8 cellular contexts compared by ENCODE assay signal in genomic region chr12:6538420-6539275, GRCh38. TPM values are rescaled to one million over a fixed set of nuclear protein-coding genes. Genes with fewer than 3 reads are reported as not detected.
DNase-seq lines count a peak whose midpoint lies in the region; ATAC-seq and TF ChIP-seq lines count a peak whose summit lies in the region.

No MANE protein-coding gene starts in this region.

- peaks cover 49% of the 10 kb centered on the region for H3K4me1 Mint-ChIP-seq in activated naive CD8-positive, alpha-beta T cell treated with anti-CD3 and anti-CD28 coated beads, Interleukin-2, amount 10 ng/mL, durations not matched to agents 7 days and 5 days
- H3K4me1 Mint-ChIP-seq in naive thymus-derived CD4-positive, alpha-beta T cell: peaks cover 36 to 64% (median 57%) of the 10 kb centered on the region in 7 donors

- peaks cover 26% of the 10 kb centered on the region for H4K20me1 ChIP-seq in Karpas-422 (ENCODE audit: insufficient read depth, low read depth, low read length)

- peaks cover 33% of the 10 kb centered on the region for H3K36me3 Mint-ChIP-seq in activated naive CD8-positive, alpha-beta T cell treated with anti-CD3 and anti-CD28 coated beads, Interleukin-2, amount 10 ng/mL, durations not matched to agents 7 days and 5 days
- peaks cover 6 to 34% (median 10%) of the 10 kb centered on the region in 5 donors for H3K36me3 Mint-ChIP-seq in naive thymus-derived CD4-positive, alpha-beta T cell

- peak; percentile 71 for DNase-seq in ELF-1 (ENCODE audit: low read depth, low spot score)
- peak; percentile 95 for DNase-seq in Karpas-422
- DNase-seq in activated naive CD8-positive, alpha-beta T cell treated with anti-CD3 and anti-CD28 coated beads, Interleukin-2, amount 10 ng/mL, durations not matched to agents 7 days and 5 days: no peak
- DNase-seq in naive thymus-derived CD4-positive, alpha-beta T cell: no peak
- DNase-seq in NCI-H2196 (lab: John Stamatoyannopoulos, UW; ENCODE audit: unreplicated experiment): no peak
- DNase-seq in prostate gland (ENCODE audit: low spot score): no peak

- H2AFZ ChIP-seq in Karpas-422 (ENCODE audit: low read length): no peak overlapping the region

- peaks cover 27% of the 10 kb centered on the region for H3K36me3 ChIP-seq in Karpas-422 (ENCODE audit: insufficient read depth, low read length)
- peaks cover 12 to 47% (median 15%) of the 10 kb centered on the region in 3 experiments for H3K36me3 ChIP-seq in naive thymus-derived CD4-positive, alpha-beta T cell (ENCODE audit: control insufficient read depth in 2 of 3, insufficient read depth in 3 of 3, low read length in 3 of 3)
- peaks cover 0 to 5% of the 10 kb centered on the region in 2 donors for H3K36me3 ChIP-seq in prostate gland

- ATAC-seq in activated naive CD8-positive, alpha-beta T cell treated with anti-CD3 and anti-CD28 coated beads, Interleukin-2, amount 10 ng/mL, durations not matched to agents 7 days and 5 days (ENCODE audit: low read depth): no peak
- ATAC-seq in naive thymus-derived CD4-positive, alpha-beta T cell: no peak
- ATAC-seq in HG03039 (IDR thresholded peaks at IDR 0.05; ENCODE audit: unreplicated experiment) (no peak), GM18502 (IDR thresholded peaks at IDR 0.05; ENCODE audit: poor library complexity, unreplicated experiment) (no peak)

- TF ChIP-seq CTCF in prostate gland (IDR thresholded peaks at IDR 0.05): no peak

- 62% methylated on average over 23 of the region's 23 CpGs for WGBS in prostate gland

- peaks cover 59% of the 10 kb centered on the region for H3K4me1 ChIP-seq in Karpas-422 (ENCODE audit: low read length)
- peaks cover 27 to 36% of the 10 kb centered on the region in 2 donors for H3K4me1 ChIP-seq in naive thymus-derived CD4-positive, alpha-beta T cell (ENCODE audit: control insufficient read depth in 2 of 2, insufficient read depth in 2 of 2, low read length in 2 of 2)
- H3K4me1 ChIP-seq in prostate gland (replicated peaks): peaks cover 6% of the 10 kb centered on the region

- H3K4me2 ChIP-seq in Karpas-422 (ENCODE audit: low read depth, low read length, poor library complexity, severe bottlenecking): peak overlapping the region; percentile 16

- CTCF ChIA-PET in naive thymus-derived CD4-positive, alpha-beta T cell (lab: Charles Lee): interaction anchor here (0.7 to 7.1 kb wide), 28 partner anchors 8 to 216 kb away, joined by 3 to 106 read pairs (median 4); partner anchors contain the start of gene VAMP1

- H3K4me3 Mint-ChIP-seq in activated naive CD8-positive, alpha-beta T cell treated with anti-CD3 and anti-CD28 coated beads, Interleukin-2, amount 10 ng/mL, durations not matched to agents 7 days and 5 days: peak overlapping the region; percentile 39
- H3K4me3 Mint-ChIP-seq in naive thymus-derived CD4-positive, alpha-beta T cell: peak overlapping the region in 2 of 10 donors; percentile 35 to 81

- no peaks in the 10 kb centered on the region for H3K9me2 ChIP-seq in Karpas-422 (replicated peaks; ENCODE audit: insufficient read depth, low read length)

- POLR2A ChIA-PET in activated naive CD8-positive, alpha-beta T cell treated with anti-CD3 and anti-CD28 coated beads, Interleukin-2, amount 10 ng/mL, durations not matched to agents 7 days and 5 days (lab: Charles Lee): interaction anchor here (0.7 to 6.2 kb wide), 16 partner anchors 9 to 114 kb away, joined by 3 to 72 read pairs (median 4); partner anchors contain the start of genes MRPL51, TAPBPL and VAMP1
- POLR2A ChIA-PET in naive thymus-derived CD4-positive, alpha-beta T cell (lab: Charles Lee): interaction anchor here (0.7 to 7.5 kb wide), 19 partner anchors 7 to 216 kb away, joined by 3 to 104 read pairs (median 6); partner anchors contain the start of genes CD27, MRPL51 and VAMP1

- peak overlapping the region; percentile 87 for H3K27ac Mint-ChIP-seq in activated naive CD8-positive, alpha-beta T cell treated with anti-CD3 and anti-CD28 coated beads, Interleukin-2, amount 10 ng/mL, durations not matched to agents 7 days and 5 days
- H3K27ac Mint-ChIP-seq in naive thymus-derived CD4-positive, alpha-beta T cell: peak overlapping the region in 4 of 9 donors; percentile 22 to 92 (median 70)

- no peak overlapping the region for H3K4me3 ChIP-seq in Karpas-422 (ENCODE audit: low read length)
- no peak overlapping the region for H3K4me3 ChIP-seq in naive thymus-derived CD4-positive, alpha-beta T cell (ENCODE audit: low read length)
- no peak overlapping the region for H3K4me3 ChIP-seq in prostate gland

- H3K9me3 Mint-ChIP-seq in activated naive CD8-positive, alpha-beta T cell treated with anti-CD3 and anti-CD28 coated beads, Interleukin-2, amount 10 ng/mL, durations not matched to agents 7 days and 5 days: no peaks in the 10 kb centered on the region
- H3K9me3 Mint-ChIP-seq in naive thymus-derived CD4-positive, alpha-beta T cell: no peaks in the 10 kb centered on the region

- H3K79me2 ChIP-seq in Karpas-422 (ENCODE audit: low read length): peaks cover 17% of the 10 kb centered on the region

- H3K9me3 ChIP-seq in Karpas-422 (ENCODE audit: low read length) (no peaks in the 10 kb centered on the region), prostate gland (no peaks in the 10 kb centered on the region)
- H3K9me3 ChIP-seq in naive thymus-derived CD4-positive, alpha-beta T cell (ENCODE audit: control insufficient read depth in 2 of 3, low read length in 3 of 3): no peaks in the 10 kb centered on the region

- intact Hi-C loops in naive thymus-derived CD4-positive, alpha-beta T cell (cut with micrococcal nuclease): loop anchor here (1.0 kb wide), 2 partner anchors 115 to 203 kb away; no protein-coding TSS in a partner anchor
- intact Hi-C loops in prostate gland (cut with DNase I): loop anchor here (2.0 to 5.0 kb wide), 2 partner anchors 116 to 211 kb away; no protein-coding TSS in a partner anchor

- H3K27me3 Mint-ChIP-seq in activated naive CD8-positive, alpha-beta T cell treated with anti-CD3 and anti-CD28 coated beads, Interleukin-2, amount 10 ng/mL, durations not matched to agents 7 days and 5 days: no peaks in the 10 kb centered on the region
- no peaks in the 10 kb centered on the region for H3K27me3 Mint-ChIP-seq in naive thymus-derived CD4-positive, alpha-beta T cell

- no peak for TF ChIP-seq POLR2A in prostate gland (IDR thresholded peaks at IDR 0.05)

- peak overlapping the region; percentile 96 for H3K9ac ChIP-seq in Karpas-422 (ENCODE audit: low read length)

- H3K27ac ChIP-seq in Karpas-422 (ENCODE audit: low read length) (peak overlapping the region; percentile 96), prostate gland (no peak overlapping the region)
- H3K27ac ChIP-seq in naive thymus-derived CD4-positive, alpha-beta T cell (ENCODE audit: low read depth, low read length): peak overlapping the region; percentile 52

- H3K27me3 ChIP-seq in Karpas-422 (ENCODE audit: low read length) (no peaks in the 10 kb centered on the region), prostate gland (replicated peaks; ENCODE audit: insufficient read depth) (no peaks in the 10 kb centered on the region)
- no peaks in the 10 kb centered on the region for H3K27me3 ChIP-seq in naive thymus-derived CD4-positive, alpha-beta T cell (ENCODE audit: control insufficient read depth in 2 of 2, insufficient read depth in 2 of 2, low read length in 2 of 2)

RNA-seq across cellular contexts. Expression of gene GAPDH, which starts 4.3 kb away (rescaled TPM):
- 13,828 and 17,952 TPM in 2 replicates for total RNA-seq in Karpas-422 (2014; rRNA removed; shearing (Covaris generic); ENCODE audit: low replicate concordance)
- total RNA-seq in activated naive CD8-positive, alpha-beta T cell treated with anti-CD3 and anti-CD28 coated beads, Interleukin-2, amount 10 ng/mL, durations not matched to agents 7 days and 5 days: 1,000 to 10,000 TPM; 4,618 to 4,824 TPM
- total RNA-seq in naive thymus-derived CD4-positive, alpha-beta T cell: 1,000 to 10,000 TPM in 1 of 5 experiments, 100 to 1,000 TPM in 4; 330 to 4,503 (median 379) TPM
- 1,000 to 10,000 TPM; 1,202 to 1,413 TPM for polyA plus RNA-seq in naive thymus-derived CD4-positive, alpha-beta T cell
- total RNA-seq in prostate gland: 1,000 to 10,000 TPM; 1,469 to 2,105 TPM

RNA-seq across cellular contexts. Expression of gene IFFO1, which starts 17.2 kb away (rescaled TPM):
- total RNA-seq in Karpas-422 (2014; rRNA removed; shearing (Covaris generic); ENCODE audit: low replicate concordance): 8.2 and 14.5 TPM in 2 replicates
- 10 to 100 TPM; 35.8 to 37.5 TPM for total RNA-seq in activated naive CD8-positive, alpha-beta T cell treated with anti-CD3 and anti-CD28 coated beads, Interleukin-2, amount 10 ng/mL, durations not matched to agents 7 days and 5 days
- total RNA-seq in naive thymus-derived CD4-positive, alpha-beta T cell: 10 to 100 TPM; 28.2 to 55.9 (median 45.9) TPM
- 10 to 100 TPM in 1 of 2 donors, 1 to 10 TPM in 1; 5.4 to 11.4 TPM for polyA plus RNA-seq in naive thymus-derived CD4-positive, alpha-beta T cell
- total RNA-seq in prostate gland: 10 to 100 TPM in 1 of 2 donors, 1 to 10 TPM in 1; 4.8 to 22.9 TPM

RNA-seq across cellular contexts. Expression of gene NOP2, which starts 29.4 kb away (rescaled TPM):
- total RNA-seq in Karpas-422 (2014; rRNA removed; shearing (Covaris generic); ENCODE audit: low replicate concordance): 66.2 and 85.7 TPM in 2 replicates
- 10 to 100 TPM; 76.1 to 78.6 TPM for total RNA-seq in activated naive CD8-positive, alpha-beta T cell treated with anti-CD3 and anti-CD28 coated beads, Interleukin-2, amount 10 ng/mL, durations not matched to agents 7 days and 5 days
- total RNA-seq in naive thymus-derived CD4-positive, alpha-beta T cell: 100 to 1,000 TPM in 1 of 5 experiments, 10 to 100 TPM in 4; 74.4 to 102 (median 87.6) TPM
- polyA plus RNA-seq in naive thymus-derived CD4-positive, alpha-beta T cell: 10 to 100 TPM; 24.2 to 53.7 TPM
- total RNA-seq in prostate gland: 10 to 100 TPM; 14.5 to 42.9 TPM

RNA-seq across cellular contexts. Expression of gene NCAPD2, which starts 44.7 kb away (rescaled TPM):
- 103 and 124 TPM in 2 replicates for total RNA-seq in Karpas-422 (2014; rRNA removed; shearing (Covaris generic); ENCODE audit: low replicate concordance)
- total RNA-seq in activated naive CD8-positive, alpha-beta T cell treated with anti-CD3 and anti-CD28 coated beads, Interleukin-2, amount 10 ng/mL, durations not matched to agents 7 days and 5 days: 100 to 1,000 TPM; 147 to 157 TPM
- 100 to 1,000 TPM in 1 of 5 experiments, 10 to 100 TPM in 4; 30.3 to 121 (median 38.4) TPM for total RNA-seq in naive thymus-derived CD4-positive, alpha-beta T cell
- polyA plus RNA-seq in naive thymus-derived CD4-positive, alpha-beta T cell: 10 to 100 TPM; 24.4 to 46.7 TPM
- total RNA-seq in prostate gland: 10 to 100 TPM; 86.7 to 99.0 TPM

RNA-seq across cellular contexts. Expression of gene MRPL51, which starts 45.6 kb away (rescaled TPM):
- total RNA-seq in Karpas-422 (2014; rRNA removed; shearing (Covaris generic); ENCODE audit: low replicate concordance): 171 and 201 TPM in 2 replicates
- 100 to 1,000 TPM; 169 to 170 TPM for total RNA-seq in activated naive CD8-positive, alpha-beta T cell treated with anti-CD3 and anti-CD28 coated beads, Interleukin-2, amount 10 ng/mL, durations not matched to agents 7 days and 5 days
- 100 to 1,000 TPM in 1 of 5 experiments, 10 to 100 TPM in 4; 22.5 to 208 (median 80.9) TPM for total RNA-seq in naive thymus-derived CD4-positive, alpha-beta T cell
- polyA plus RNA-seq in naive thymus-derived CD4-positive, alpha-beta T cell: 100 to 1,000 TPM; 204 to 220 TPM
- total RNA-seq in prostate gland: 10 to 100 TPM; 70.3 to 80.2 TPM

Comparison
In these comparisons a context has a peak if more than half of its experiments do, and no peak if none do; other contexts are left out.
1. DNase-seq: peak in ELF-1 (single experiment) and Karpas-422 (single experiment); none in activated naive CD8-positive, alpha-beta T cell treated with anti-CD3 and anti-CD28 coated beads, Interleukin-2, amount 10 ng/mL, durations not matched to agents 7 days and 5 days (single experiment), naive thymus-derived CD4-positive, alpha-beta T cell (0 of 9), NCI-H2196 (single experiment) and prostate gland (single experiment).
2. H3K27ac ChIP-seq: peak in Karpas-422 (single experiment) and naive thymus-derived CD4-positive, alpha-beta T cell (single experiment); none in prostate gland (0 of 2).